In the genomic region with DNA sequence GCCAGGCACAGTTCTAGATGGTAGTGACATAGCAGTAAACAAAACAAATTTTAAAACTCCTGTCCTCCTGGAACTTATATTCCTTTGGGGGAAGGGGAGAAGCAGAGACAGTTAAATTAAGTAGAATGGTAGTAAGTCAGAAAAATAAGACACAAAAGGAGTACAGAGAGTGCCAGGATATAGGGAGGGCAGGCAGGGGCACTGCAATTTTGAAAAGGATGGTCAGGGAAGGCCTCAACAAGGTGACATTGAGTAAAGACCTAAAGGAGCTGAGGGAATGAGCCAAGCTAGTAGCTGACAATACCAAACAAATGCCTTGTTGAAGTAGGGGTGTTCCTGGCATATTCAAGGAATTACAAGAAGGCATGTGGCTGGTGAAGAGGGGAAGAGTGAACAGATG, we compare ENCODE assay signal across 24 cellular contexts. TPM values are rescaled to one million over a fixed set of nuclear protein-coding genes. Genes with fewer than 3 reads are reported as not detected.
A peak's percentile ranks its signal among the peaks of the same experiment; 100 is the strongest.
DNase-seq lines count a peak whose midpoint lies in the region; ATAC-seq, FAIRE-seq and TF ChIP-seq lines count a peak whose summit lies in the region.
"Had no signal": no experiment of that assay in that cellular context is flagged by ENCODE, and none has a peak within 500 bp of the region (broad histone marks: within the 10 kb centered on the region; RNA-seq: fewer than 3 reads in every experiment).

No MANE protein-coding gene starts in this region.

- TF ChIP-seq EP300 in H1 (IDR thresholded peaks at IDR 0.05; ENCODE audit: borderline replicate concordance in 1 of 2, low read depth in 2 of 2, low read length in 2 of 2) = no peak

- DNase-seq in activated T-cell treated with anti-CD3 and anti-CD28 coated beads, Interleukin-2, amount 50 U/mL, for 24 hours = no peak
- no peak for DNase-seq in activated T-cell treated with anti-CD3 and anti-CD28 coated beads, Interleukin-2, amount 50 U/mL, for 1 hour
- no peak for DNase-seq in stimulated activated naive CD8-positive, alpha-beta T cell treated with anti-CD3 and anti-CD28 coated beads, Interleukin-15, amount 100 ng/mL, for 72 hours
- DNase-seq in H1 (ENCODE audit: low read depth in 1 of 2, low spot score in 2 of 2) (no peak), DMS53 (lab: John Stamatoyannopoulos, UW) (no peak), Karpas-422 (no peak)
- DNase-seq: C1 segment of cervical spinal cord, EL, GF-D8, KG1, NCI-H1105, NCI-H146, NCI-H2029 treated with DMSO at 0.1 percent for 48 hours, NCI-H226, NCI-H524, NCI-H774, Peyer's patch, SJCRH30 had no signal

- TF ChIP-seq POLR2A in H1 (IDR thresholded peaks at IDR 0.05; ENCODE audit: control extremely low read depth in 1 of 2, low read depth in 2 of 2, low read length in 2 of 2) = no peak

- H3K27ac ChIP-seq in H1 (ENCODE audit: low read depth, low read length) (no peak overlapping the region), Karpas-422 (ENCODE audit: low read length) (no peak overlapping the region)
- H3K27ac ChIP-seq: 22Rv1, HL-60, Peyer's patch, SJCRH30 had no signal

- H3K4me2 ChIP-seq in H1 (ENCODE audit: insufficient read depth in 1 of 2, low read depth in 2 of 2, low read length in 2 of 2) (no peak overlapping the region), Karpas-422 (ENCODE audit: low read depth, low read length, poor library complexity, severe bottlenecking) (no peak overlapping the region)

- no peak overlapping the region for H2BK12ac ChIP-seq in H1 (ENCODE audit: low read depth, low read length)

- H3K56ac ChIP-seq in H1 (replicated peaks; ENCODE audit: insufficient read length, low read depth, low read length) = no peak overlapping the region

- no peak overlapping the region for H2BK5ac ChIP-seq in H1 (ENCODE audit: low read depth, low read length)

- H3K27me3 ChIP-seq in H1 (replicated peaks in 1 of 4; ENCODE audit: control insufficient read depth in 3 of 4, extremely low read depth in 1 of 4, insufficient read depth in 3 of 4, low read length in 3 of 4) = no peaks in the 10 kb centered on the region
- H3K27me3 ChIP-seq in Karpas-422 (ENCODE audit: low read length) = no peaks in the 10 kb centered on the region
- H3K27me3 ChIP-seq: Peyer's patch, SJCRH30 had no signal

- peaks cover 2% of the 10 kb centered on the region for H3K4me1 Mint-ChIP-seq in activated T-cell treated with anti-CD3 and anti-CD28 coated beads, Interleukin-2, amount 50 U/mL, for 24 hours (ENCODE audit: low read depth)
- no peaks in the 10 kb centered on the region for H3K4me1 Mint-ChIP-seq in stimulated activated naive CD8-positive, alpha-beta T cell treated with anti-CD3 and anti-CD28 coated beads, Interleukin-15, Interleukin-2, amounts not matched to agents 100 ng/mL and 50 ng/mL, for 24 hours (ENCODE audit: low read depth)
- peaks cover 9% of the 10 kb centered on the region for H3K4me1 Mint-ChIP-seq in stimulated activated naive CD8-positive, alpha-beta T cell treated with anti-CD3 and anti-CD28 coated beads, Interleukin-15, amount 100 ng/mL, for 72 hours

- no peaks in the 10 kb centered on the region for H3K4me1 ChIP-seq in H1 (replicated peaks in 1 of 4; ENCODE audit: control insufficient read depth in 3 of 4, insufficient read depth in 4 of 4, low read length in 3 of 4)
- H3K4me1 ChIP-seq in Karpas-422 (ENCODE audit: low read length) = no peaks in the 10 kb centered on the region
- H3K4me1 ChIP-seq: HAP-1, SJCRH30 had no signal

- H3K79me2 ChIP-seq in H1 (ENCODE audit: control insufficient read depth in 1 of 2, insufficient read depth in 2 of 2, low read length in 2 of 2) (peaks cover 0 to 29% of the 10 kb centered on the region in 2 experiments; a peak in 1 of 4 replicates), Karpas-422 (ENCODE audit: low read length) (peaks cover 48% of the 10 kb centered on the region)

- H4K5ac ChIP-seq in H1 (ENCODE audit: insufficient read length, low read depth, low read length) = no peak overlapping the region

- no peak overlapping the region for H3K9ac ChIP-seq in H1 (replicated peaks in 1 of 4; ENCODE audit: extremely low read depth in 1 of 4, low read depth in 3 of 4, low read length in 3 of 4)
- no peak overlapping the region for H3K9ac ChIP-seq in Karpas-422 (ENCODE audit: low read length)

- no peaks in the 10 kb centered on the region for H3K9me3 Mint-ChIP-seq in activated T-cell treated with anti-CD3 and anti-CD28 coated beads, Interleukin-2, amount 50 U/mL, for 24 hours
- no peaks in the 10 kb centered on the region for H3K9me3 Mint-ChIP-seq in stimulated activated naive CD8-positive, alpha-beta T cell treated with anti-CD3 and anti-CD28 coated beads, Interleukin-15, Interleukin-2, amounts not matched to agents 100 ng/mL and 50 ng/mL, for 24 hours
- no peaks in the 10 kb centered on the region for H3K9me3 Mint-ChIP-seq in stimulated activated naive CD8-positive, alpha-beta T cell treated with anti-CD3 and anti-CD28 coated beads, Interleukin-15, amount 100 ng/mL, for 72 hours

- no peak overlapping the region for H2BK15ac ChIP-seq in H1 (ENCODE audit: low read length)

- no peak for FAIRE-seq in H1 (lab: Jason Lieb, UNC)
- FAIRE-seq: D721Med had no signal

- H2AK5ac ChIP-seq in H1 (ENCODE audit: low read depth, low read length) = no peak overlapping the region

- H3K36me3 ChIP-seq in H1 (ENCODE audit: control insufficient read depth in 2 of 4, insufficient read depth in 4 of 4, low read length in 3 of 4) (peaks cover 34 to 92% (median 85%) of the 10 kb centered on the region in 4 experiments), Karpas-422 (ENCODE audit: insufficient read depth, low read length) (peaks cover 84% of the 10 kb centered on the region)

- no peak overlapping the region for H4K8ac ChIP-seq in H1 (ENCODE audit: extremely low read depth, insufficient read depth, low read length)

- H3K14ac ChIP-seq in H1 (ENCODE audit: insufficient read length) = no peak overlapping the region

- TF ChIP-seq CTCF in H1 (IDR thresholded peaks at IDR 0.05; ENCODE audit: control extremely low read depth in 1 of 3, insufficient read depth in 1 of 3, low read depth in 1 of 3, low read length in 3 of 3) = no peak

- H3K23me2 ChIP-seq in H1 (ENCODE audit: low read depth, low read length) = no peaks in the 10 kb centered on the region

- POLR2A ChIA-PET in H1 (lab: Charles Lee; ENCODE audit: partially characterized antibody) = interaction anchor here (0.7 to 1.3 kb wide), 3 partner anchors 9 to 13 kb away, joined by 3 to 4 read pairs (median 3); no protein-coding TSS in a partner anchor

- H3K4me3 Mint-ChIP-seq in activated T-cell treated with anti-CD3 and anti-CD28 coated beads, Interleukin-2, amount 50 U/mL, for 24 hours = no peak overlapping the region
- H3K4me3 Mint-ChIP-seq in stimulated activated naive CD8-positive, alpha-beta T cell treated with anti-CD3 and anti-CD28 coated beads, Interleukin-15, Interleukin-2, amounts not matched to agents 100 ng/mL and 50 ng/mL, for 24 hours = no peak overlapping the region
- no peak overlapping the region for H3K4me3 Mint-ChIP-seq in stimulated activated naive CD8-positive, alpha-beta T cell treated with anti-CD3 and anti-CD28 coated beads, Interleukin-15, amount 100 ng/mL, for 72 hours

- no peak overlapping the region for H2BK20ac ChIP-seq in H1 (ENCODE audit: low read length)

- H3K36me3 Mint-ChIP-seq in activated T-cell treated with anti-CD3 and anti-CD28 coated beads, Interleukin-2, amount 50 U/mL, for 24 hours (ENCODE audit: low read depth) = peaks cover 77% of the 10 kb centered on the region
- peaks cover 66% of the 10 kb centered on the region for H3K36me3 Mint-ChIP-seq in stimulated activated naive CD8-positive, alpha-beta T cell treated with anti-CD3 and anti-CD28 coated beads, Interleukin-15, Interleukin-2, amounts not matched to agents 100 ng/mL and 50 ng/mL, for 24 hours (ENCODE audit: low read depth)

- no peaks in the 10 kb centered on the region for H3K27me3 Mint-ChIP-seq in activated T-cell treated with anti-CD3 and anti-CD28 coated beads, Interleukin-2, amount 50 U/mL, for 24 hours
- H3K27me3 Mint-ChIP-seq in stimulated activated naive CD8-positive, alpha-beta T cell treated with anti-CD3 and anti-CD28 coated beads, Interleukin-15, Interleukin-2, amounts not matched to agents 100 ng/mL and 50 ng/mL, for 24 hours = no peaks in the 10 kb centered on the region
- H3K27me3 Mint-ChIP-seq in stimulated activated naive CD8-positive, alpha-beta T cell treated with anti-CD3 and anti-CD28 coated beads, Interleukin-15, amount 100 ng/mL, for 72 hours = no peaks in the 10 kb centered on the region

- H3K9me2 ChIP-seq in Karpas-422 (replicated peaks; ENCODE audit: insufficient read depth, low read length) = no peaks in the 10 kb centered on the region

- no peak overlapping the region for H3K4ac ChIP-seq in H1 (replicated peaks; ENCODE audit: insufficient read length, low read depth, low read length)

- H4K20me1 ChIP-seq in H1 (replicated peaks in 1 of 2; ENCODE audit: control insufficient read depth in 1 of 2, insufficient read depth in 2 of 2, low read length in 2 of 2) = peaks cover 2 to 18% of the 10 kb centered on the region in 2 experiments
- H4K20me1 ChIP-seq in Karpas-422 (ENCODE audit: insufficient read depth, low read depth, low read length) = no peaks in the 10 kb centered on the region

- H3K9me3 ChIP-seq in H1 (ENCODE audit: insufficient read depth in 2 of 2, low read depth in 1 of 2, low read length in 1 of 2) (no peaks in the 10 kb centered on the region), Karpas-422 (ENCODE audit: low read length) (no peaks in the 10 kb centered on the region)
- H3K9me3 ChIP-seq: HAP-1, Peyer's patch, SJCRH30 had no signal

- no peak overlapping the region for H4K91ac ChIP-seq in H1 (replicated peaks; ENCODE audit: insufficient read length, low read length)

- ATAC-seq in stimulated activated naive CD8-positive, alpha-beta T cell treated with anti-CD3 and anti-CD28 coated beads, Interleukin-15, amount 100 ng/mL, for 72 hours = no peak
- no peak for ATAC-seq in HG03139 (IDR thresholded peaks at IDR 0.05; ENCODE audit: unreplicated experiment)

- TF ChIP-seq RAD21 in H1 (IDR thresholded peaks at IDR 0.05 in 1 of 2, conservative IDR thresholded peaks at IDR 0.05 in 1 of 2; ENCODE audit: low read depth in 2 of 2, low read length in 2 of 2) = no peak

- no peak overlapping the region for H2AFZ ChIP-seq in H1 (ENCODE audit: low read length)
- H2AFZ ChIP-seq in Karpas-422 (ENCODE audit: low read length) = no peak overlapping the region

- no peak overlapping the region for H3K23ac ChIP-seq in H1 (ENCODE audit: insufficient read length)

- H2BK120ac ChIP-seq in H1 (replicated peaks; ENCODE audit: low read depth, low read length) = no peak overlapping the region

- H3K18ac ChIP-seq in H1 (ENCODE audit: extremely low read depth, low read length) = no peak overlapping the region

- CTCF ChIA-PET in H1 (lab: Charles Lee; ENCODE audit: partially characterized antibody) = no interaction called here

- H3K4me3 ChIP-seq in H1 (ENCODE audit: extremely low read depth in 1 of 4, insufficient read depth in 2 of 4, low read depth in 3 of 4, low read length in 4 of 4) (no peak overlapping the region), Karpas-422 (ENCODE audit: low read length) (no peak overlapping the region)
- H3K4me3 ChIP-seq: HAP-1, Peyer's patch, SJCRH30 had no signal

- H3K27ac Mint-ChIP-seq in activated T-cell treated with anti-CD3 and anti-CD28 coated beads, Interleukin-2, amount 50 U/mL, for 24 hours = peak overlapping the region; percentile 7
- H3K27ac Mint-ChIP-seq in stimulated activated naive CD8-positive, alpha-beta T cell treated with anti-CD3 and anti-CD28 coated beads, Interleukin-15, Interleukin-2, amounts not matched to agents 100 ng/mL and 50 ng/mL, for 24 hours = peak overlapping the region; percentile 4
- H3K27ac Mint-ChIP-seq in stimulated activated naive CD8-positive, alpha-beta T cell treated with anti-CD3 and anti-CD28 coated beads, Interleukin-15, amount 100 ng/mL, for 72 hours = no peak overlapping the region

- H3K79me1 ChIP-seq in H1 (ENCODE audit: low read depth, low read length) = 0 out of 2 replicates have a peak, but pooled peaks cover 2% of the 10 kb centered on the region

RNA-seq across cellular contexts. Expression of a gene that starts 10.2 kb away (rescaled TPM):
- total RNA-seq in H1 (2021; fragmentation: NEBNext Ultra II Directional; extraction: Animal tissue kit (Norgen Biotek cat#: 25700)) = 98.8 and 100 TPM in 2 replicates
- 29.3 and 44.6 TPM in 2 replicates for polyA plus RNA-seq in H1 (2011; rRNA removed)
- 48.1 TPM for polyA plus RNA-seq in H1 (2011; cell fraction: cytosol; rRNA removed)
- polyA plus RNA-seq in H1 (2011; cell fraction: nucleus; rRNA removed) = 39.3 TPM
- 48.8 to 89.9 TPM (median 64.1 TPM) in 4 replicates for polyA plus RNA-seq in H1 (2012, experiment 1 of 2)
- 4.0 TPM for polyA plus RNA-seq in H1 (2012, experiment 2 of 2)
- polyA plus RNA-seq in H1 (2013, experiment 1 of 2) = 41.4 TPM
- 36.7 TPM for polyA plus RNA-seq in H1 (2013, experiment 2 of 2)
- 179 and 250 TPM in 2 replicates for polyA minus RNA-seq in H1 (2011; rRNA and poly(A)+ RNA removed)
- 70.5 TPM for polyA minus RNA-seq in H1 (2011; cell fraction: cytosol; rRNA and poly(A)+ RNA removed)
- 97.0 TPM for polyA minus RNA-seq in H1 (2011; cell fraction: nucleus; rRNA and poly(A)+ RNA removed)
- total RNA-seq in Karpas-422 (2014; rRNA removed; shearing (Covaris generic); ENCODE audit: low replicate concordance) = 37.7 and 65.0 TPM in 2 replicates

Comparison
In these comparisons a context has a peak if more than half of its experiments do, and no peak if none do; other contexts are left out.
1. H3K27ac Mint-ChIP-seq: peak in activated T-cell treated with anti-CD3 and anti-CD28 coated beads, Interleukin-2, amount 50 U/mL, for 24 hours (single experiment) and stimulated activated naive CD8-positive, alpha-beta T cell treated with anti-CD3 and anti-CD28 coated beads, Interleukin-15, Interleukin-2, amounts not matched to agents 100 ng/mL and 50 ng/mL, for 24 hours (single experiment); none in stimulated activated naive CD8-positive, alpha-beta T cell treated with anti-CD3 and anti-CD28 coated beads, Interleukin-15, amount 100 ng/mL, for 72 hours (0 of 2).